Comparison of ENCODE assay signal across 8 cellular contexts in genomic region chr17:7843536-7844291, GRCh38. TPM values are rescaled to one million over a fixed set of nuclear protein-coding genes. Genes with fewer than 3 reads are reported as not detected.
DNase-seq lines count a peak whose midpoint lies in the region; FAIRE-seq and TF ChIP-seq lines count a peak whose summit lies in the region.

No MANE protein-coding gene starts in this region.

- H3K4me1 Mint-ChIP-seq in progenitor cell of endocrine pancreas (ENCODE audit: low read depth) (peaks cover 43% of the 10 kb centered on the region), type B pancreatic cell (ENCODE audit: unreplicated experiment) (peaks cover 28% of the 10 kb centered on the region)

- H3K36me3 Mint-ChIP-seq in progenitor cell of endocrine pancreas (ENCODE audit: insufficient read depth) (peaks cover 15% of the 10 kb centered on the region), type B pancreatic cell (peaks cover 9% of the 10 kb centered on the region)

- peaks cover 74% of the 10 kb centered on the region for H3K4me1 ChIP-seq in left ventricle myocardium inferior

- intact Hi-C loops in left ventricle myocardium inferior (cut with micrococcal nuclease): no loop called here

- TF ChIP-seq POLR2A in H54 (IDR thresholded peaks at IDR 0.05; ENCODE audit: low read depth, low read length): peak; percentile 25; the same call in 1 of the 2 replicates

- H3K27me3 ChIP-seq in left ventricle myocardium inferior (ENCODE audit: low read depth): no peaks in the 10 kb centered on the region

- peak overlapping the region; percentile 97 for H3K27ac Mint-ChIP-seq in progenitor cell of endocrine pancreas
- peak overlapping the region; percentile 98 for H3K27ac Mint-ChIP-seq in type B pancreatic cell

- H3K4me3 Mint-ChIP-seq in progenitor cell of endocrine pancreas (ENCODE audit: low read depth) (peak overlapping the region; percentile 94), type B pancreatic cell (peak overlapping the region; percentile 98)

- H3K27me3 Mint-ChIP-seq in progenitor cell of endocrine pancreas (no peaks in the 10 kb centered on the region), type B pancreatic cell (no peaks in the 10 kb centered on the region)

- peak overlapping the region; percentile 80 for H3K4me3 ChIP-seq in left ventricle myocardium inferior

- peaks cover 29% of the 10 kb centered on the region for H3K36me3 ChIP-seq in left ventricle myocardium inferior

- no peaks in the 10 kb centered on the region for H3K9me3 ChIP-seq in left ventricle myocardium inferior (replicated peaks)

- H3K9me3 Mint-ChIP-seq in progenitor cell of endocrine pancreas (ENCODE audit: low read depth) (no peaks in the 10 kb centered on the region), type B pancreatic cell (no peaks in the 10 kb centered on the region)

- no peak for TF ChIP-seq CTCF in left ventricle myocardium inferior (IDR thresholded peaks at IDR 0.05; ENCODE audit: borderline replicate concordance)
- no peak for TF ChIP-seq CTCF in progenitor cell of endocrine pancreas (IDR thresholded peaks at IDR 0.05; ENCODE audit: unreplicated experiment)
- TF ChIP-seq CTCF in type B pancreatic cell (conservative IDR thresholded peaks at IDR 0.05): no peak

- peak overlapping the region; percentile 96 for H3K27ac ChIP-seq in left ventricle myocardium inferior (replicated peaks)

- no peak for FAIRE-seq in H54 (lab: Jason Lieb, UNC)

- DNase-seq in DMS114 treated with DMSO at 0.1 percent for 48 hours (lab: John Stamatoyannopoulos, UW; ENCODE audit: unreplicated experiment) (peak; percentile 69), H54 (ENCODE audit: insufficient read length, low spot score) (peak; percentile 83), NCI-H1105 treated with DMSO at 0.1 percent for 48 hours (lab: John Stamatoyannopoulos, UW) (peak; percentile 83), T-helper 2 cell (peak; percentile 83 to 94 (median 91)), amniotic stem cell (lab: John Stamatoyannopoulos, UW) (peak; percentile 60), left ventricle myocardium inferior (peak; percentile 83), progenitor cell of endocrine pancreas (ENCODE audit: low spot score, unreplicated experiment) (no peak), type B pancreatic cell (ENCODE audit: extremely low spot score, unreplicated experiment) (no peak)

RNA-seq across cellular contexts. Expression of gene KDM6B, which starts 9.7 kb away (rescaled TPM):
- 23.3 TPM for total RNA-seq in left ventricle myocardium inferior
- total RNA-seq in progenitor cell of endocrine pancreas: 110 and 117 TPM in 2 replicates
- 69.1 and 85.1 TPM in 2 replicates for total RNA-seq in type B pancreatic cell (ENCODE audit: low replicate concordance)

RNA-seq across cellular contexts. Expression of gene TMEM88, which starts 11.2 kb away (rescaled TPM):
- total RNA-seq in left ventricle myocardium inferior: 26.4 TPM
- 11.3 and 15.8 TPM in 2 replicates for total RNA-seq in progenitor cell of endocrine pancreas
- total RNA-seq in type B pancreatic cell (ENCODE audit: low replicate concordance): 4.5 and 10.2 TPM in 2 replicates

RNA-seq across cellular contexts. Expression of gene NAA38, which starts 13.6 kb away (rescaled TPM):
- total RNA-seq in left ventricle myocardium inferior (89.8 TPM), progenitor cell of endocrine pancreas (63.4 and 70.0 TPM in 2 replicates), type B pancreatic cell (ENCODE audit: low replicate concordance) (43.6 and 64.9 TPM in 2 replicates)

RNA-seq across cellular contexts. Expression of gene CYB5D1, which starts 14.1 kb away (rescaled TPM):
- total RNA-seq in left ventricle myocardium inferior (17.8 TPM), progenitor cell of endocrine pancreas (16.3 and 18.2 TPM in 2 replicates), type B pancreatic cell (ENCODE audit: low replicate concordance) (16.6 and 17.9 TPM in 2 replicates)

RNA-seq across cellular contexts. Expression of gene CHD3, which starts 44.9 kb away (rescaled TPM):
- 15.6 TPM for total RNA-seq in left ventricle myocardium inferior
- total RNA-seq in progenitor cell of endocrine pancreas: 112 and 119 TPM in 2 replicates
- total RNA-seq in type B pancreatic cell (ENCODE audit: low replicate concordance): 170 and 172 TPM in 2 replicates

Comparison
In these comparisons a context has a peak if more than half of its experiments do, and no peak if none do; other contexts are left out.
1. DNase-seq: peak in DMS114 treated with DMSO at 0.1 percent for 48 hours (single experiment), H54 (single experiment), NCI-H1105 treated with DMSO at 0.1 percent for 48 hours (single experiment), T-helper 2 cell (5 of 5), amniotic stem cell (single experiment) and left ventricle myocardium inferior (single experiment); none in progenitor cell of endocrine pancreas (single experiment) and type B pancreatic cell (single experiment).